8 cellular contexts compared by ENCODE assay signal in genomic region chr13:20160346-20161274, GRCh38. TPM values are rescaled to one million over a fixed set of nuclear protein-coding genes. Genes with fewer than 3 reads are reported as not detected.
DNase-seq lines count a peak whose midpoint lies in the region; ATAC-seq and TF ChIP-seq lines count a peak whose summit lies in the region.

TSS of gene GJA3 (minus strand) at chr13:20161052. CDS start at chr13:20143288, 17,764 bp downstream.

- no peaks in the 10 kb centered on the region for H3K4me1 Mint-ChIP-seq in Calu3 (ENCODE audit: low read depth, unreplicated experiment)
- peaks cover 5 to 11% of the 10 kb centered on the region in 2 donors for H3K4me1 Mint-ChIP-seq in effector memory CD8-positive, alpha-beta T cell (ENCODE audit: low read depth in 2 of 2)
- H3K4me1 Mint-ChIP-seq in naive thymus-derived CD4-positive, alpha-beta T cell = peaks cover 0 to 22% (median 13%) of the 10 kb centered on the region in 7 donors

- no peak within 1 kb of the TSS for H3K9ac ChIP-seq in HUES48 (ENCODE audit: low read depth, low read length)

- no peak for TF ChIP-seq POLR2A in testis (IDR thresholded peaks at IDR 0.05)

- H3K27ac Mint-ChIP-seq in Calu3 (ENCODE audit: unreplicated experiment) = no peak within 1 kb of the TSS
- no peak within 1 kb of the TSS for H3K27ac Mint-ChIP-seq in effector memory CD8-positive, alpha-beta T cell
- peak within 1 kb of the TSS in 3 of 9 donors; percentile 51 to 72 (median 55) for H3K27ac Mint-ChIP-seq in naive thymus-derived CD4-positive, alpha-beta T cell

- TF ChIP-seq CTCF in Calu3 (IDR thresholded peaks at IDR 0.05; ENCODE audit: unreplicated experiment) (no peak), testis (IDR thresholded peaks at IDR 0.05) (no peak)

- H3K36me3 ChIP-seq in HUES48 (ENCODE audit: control insufficient read depth, insufficient read depth, low read length) (no peaks in the 10 kb centered on the region), testis (ENCODE audit: low read depth, missing control alignments) (no peaks in the 10 kb centered on the region)
- no peaks in the 10 kb centered on the region for H3K36me3 ChIP-seq in naive thymus-derived CD4-positive, alpha-beta T cell (ENCODE audit: control insufficient read depth in 2 of 3, insufficient read depth in 3 of 3, low read length in 3 of 3)

- ATAC-seq in GM21390 (IDR thresholded peaks at IDR 0.05; ENCODE audit: unreplicated experiment) = peak; percentile 68
- peak; percentile 58 for ATAC-seq in effector memory CD8-positive, alpha-beta T cell (replicated peaks)
- ATAC-seq in naive thymus-derived CD4-positive, alpha-beta T cell = peak; percentile 68

- no TSS peak for BruUV-seq in Calu3 (replicated peaks; lab: Mats Ljungman, UMichigan)

- peaks cover 21% of the 10 kb centered on the region for H3K36me3 Mint-ChIP-seq in Calu3 (ENCODE audit: insufficient read depth, unreplicated experiment)
- peaks cover 2% of the 10 kb centered on the region for H3K36me3 Mint-ChIP-seq in effector memory CD8-positive, alpha-beta T cell (ENCODE audit: insufficient read depth)
- no peaks in the 10 kb centered on the region for H3K36me3 Mint-ChIP-seq in naive thymus-derived CD4-positive, alpha-beta T cell

- H3K9me3 ChIP-seq in HUES48 (ENCODE audit: control insufficient read depth, insufficient read depth, low read length) = no peaks in the 10 kb centered on the region
- no peaks in the 10 kb centered on the region for H3K9me3 ChIP-seq in naive thymus-derived CD4-positive, alpha-beta T cell (ENCODE audit: control insufficient read depth in 2 of 3, low read length in 3 of 3)
- no peaks in the 10 kb centered on the region for H3K9me3 ChIP-seq in testis

- H3K4me3 Mint-ChIP-seq in Calu3 (ENCODE audit: low read depth, unreplicated experiment) = peak within 1 kb of the TSS; percentile 74
- H3K4me3 Mint-ChIP-seq in effector memory CD8-positive, alpha-beta T cell = peak within 1 kb of the TSS; percentile 80 to 84
- H3K4me3 Mint-ChIP-seq in naive thymus-derived CD4-positive, alpha-beta T cell = peak within 1 kb of the TSS; percentile 78 to 90 (median 86)

- H3K4me3 ChIP-seq in HUES48 (ENCODE audit: low read depth, low read length) (peak within 1 kb of the TSS; percentile 59), testis (peak within 1 kb of the TSS; percentile 48 to 68)
- H3K4me3 ChIP-seq in naive thymus-derived CD4-positive, alpha-beta T cell (ENCODE audit: low read length) = peak within 1 kb of the TSS; percentile 43

- CTCF ChIA-PET in Calu3 (lab: Charles Lee) = interaction anchor here (0.7 to 0.9 kb wide), 2 partner anchors 33 to 104 kb away, joined by 3 to 5 read pairs; no protein-coding TSS in a partner anchor
- CTCF ChIA-PET in naive thymus-derived CD4-positive, alpha-beta T cell (lab: Charles Lee) = no interaction called here

- intact Hi-C loops in Calu3 (cut with micrococcal nuclease; ENCODE audit: unreplicated experiment) = loop anchor here (5.0 kb wide), 2 partner anchors 33 to 233 kb away; no protein-coding TSS in a partner anchor
- intact Hi-C loops in naive thymus-derived CD4-positive, alpha-beta T cell (cut with micrococcal nuclease) = loop anchor here (2.0 to 10.0 kb wide), 5 partner anchors 96 to 1496 kb away; partner anchors contain the start of gene PSPC1 (in 1 of the 2)
- intact Hi-C loops in testis (cut with DNase I; ENCODE audit: low total_unique reads) = no loop called here

- H3K4me1 ChIP-seq in HUES48 (ENCODE audit: control insufficient read depth, insufficient read depth, low read length) (no peaks in the 10 kb centered on the region; the same call in 1 of the 2 replicates), testis (no peaks in the 10 kb centered on the region)
- H3K4me1 ChIP-seq in naive thymus-derived CD4-positive, alpha-beta T cell (ENCODE audit: control insufficient read depth in 2 of 2, insufficient read depth in 2 of 2, low read length in 2 of 2) = peaks cover 5 to 6% of the 10 kb centered on the region in 2 donors

- 3 to 4% methylated on average over 16 to 85 of the region's 93 CpGs for WGBS in testis, 2 donors

- no peaks in the 10 kb centered on the region for H3K27me3 Mint-ChIP-seq in Calu3 (ENCODE audit: unreplicated experiment)
- H3K27me3 Mint-ChIP-seq in effector memory CD8-positive, alpha-beta T cell = peaks cover 30 to 54% of the 10 kb centered on the region in 2 donors
- H3K27me3 Mint-ChIP-seq in naive thymus-derived CD4-positive, alpha-beta T cell = peaks cover 18 to 72% (median 43%) of the 10 kb centered on the region in 5 donors

- DNase-seq in Calu3 (peak; percentile 65), testis (peak; percentile 84), SKM-1 (lab: John Stamatoyannopoulos, UW; ENCODE audit: unreplicated experiment) (no peak)
- peak; percentile 60 to 71 for DNase-seq in activated CD4-positive, alpha-beta T cell treated with anti-CD3 and anti-CD28 coated beads for 4 hours
- peak in 1 of 3 experiments; percentile 17 for DNase-seq in effector memory CD8-positive, alpha-beta T cell
- DNase-seq in naive thymus-derived CD4-positive, alpha-beta T cell = peak in 8 of 9 donors; percentile 30 to 61 (median 44)

- H3K27ac ChIP-seq in HUES48 (ENCODE audit: low read depth, low read length) (no peak within 1 kb of the TSS), testis (peak within 1 kb of the TSS in 1 of 2 donors; percentile 50)
- no peak within 1 kb of the TSS for H3K27ac ChIP-seq in naive thymus-derived CD4-positive, alpha-beta T cell (ENCODE audit: low read depth, low read length)

- H3K27me3 ChIP-seq in HUES48 (ENCODE audit: control insufficient read depth, insufficient read depth, low read length) (peaks cover 64% of the 10 kb centered on the region), testis (no peaks in the 10 kb centered on the region)
- H3K27me3 ChIP-seq in naive thymus-derived CD4-positive, alpha-beta T cell (ENCODE audit: control insufficient read depth in 2 of 2, insufficient read depth in 2 of 2, low read length in 2 of 2) = peaks cover 0 to 27% of the 10 kb centered on the region in 2 donors

- POLR2A ChIA-PET in naive thymus-derived CD4-positive, alpha-beta T cell (lab: Charles Lee) = interaction anchor here (1.8 kb wide), 1 partner anchor 42 kb away, joined by 10 read pairs; no protein-coding TSS in a partner anchor

- H3K9me3 Mint-ChIP-seq in Calu3 (ENCODE audit: low read depth, unreplicated experiment) = no peaks in the 10 kb centered on the region
- H3K9me3 Mint-ChIP-seq in effector memory CD8-positive, alpha-beta T cell = no peaks in the 10 kb centered on the region
- H3K9me3 Mint-ChIP-seq in naive thymus-derived CD4-positive, alpha-beta T cell = peaks cover 0 to 4% (median 0%) of the 10 kb centered on the region in 11 donors

RNA-seq across cellular contexts. Expression of gene GJA3, which starts in this region (rescaled TPM):
- total RNA-seq in Calu3 (2022) = 3.9 and 4.3 TPM in 2 replicates
- under 1 TPM in 3 of 5 experiments, not detected in 2; 0.05 to 0.17 (median 0.08) TPM for total RNA-seq in naive thymus-derived CD4-positive, alpha-beta T cell
- polyA plus RNA-seq in naive thymus-derived CD4-positive, alpha-beta T cell = under 1 TPM in 1 of 2 donors, not detected in 1; 0.06 TPM
- total RNA-seq in testis = 10 to 100 TPM in 1 of 2 donors, 1 to 10 TPM in 1; 5.0 to 10.2 TPM
- polyA plus RNA-seq in testis (ENCODE audit: insufficient read depth, low read depth, low replicate concordance) = 1.7 TPM

Comparison
In these comparisons a context has a peak if more than half of its experiments do, and no peak if none do; other contexts are left out.
1. Peak in DNase-seq, ATAC-seq and H3K4me3 ChIP-seq in naive thymus-derived CD4-positive, alpha-beta T cell; RNA of the gene not detected or under 1 TPM.